Comparison of ENCODE assay signal across 8 cellular contexts in the genomic region with DNA sequence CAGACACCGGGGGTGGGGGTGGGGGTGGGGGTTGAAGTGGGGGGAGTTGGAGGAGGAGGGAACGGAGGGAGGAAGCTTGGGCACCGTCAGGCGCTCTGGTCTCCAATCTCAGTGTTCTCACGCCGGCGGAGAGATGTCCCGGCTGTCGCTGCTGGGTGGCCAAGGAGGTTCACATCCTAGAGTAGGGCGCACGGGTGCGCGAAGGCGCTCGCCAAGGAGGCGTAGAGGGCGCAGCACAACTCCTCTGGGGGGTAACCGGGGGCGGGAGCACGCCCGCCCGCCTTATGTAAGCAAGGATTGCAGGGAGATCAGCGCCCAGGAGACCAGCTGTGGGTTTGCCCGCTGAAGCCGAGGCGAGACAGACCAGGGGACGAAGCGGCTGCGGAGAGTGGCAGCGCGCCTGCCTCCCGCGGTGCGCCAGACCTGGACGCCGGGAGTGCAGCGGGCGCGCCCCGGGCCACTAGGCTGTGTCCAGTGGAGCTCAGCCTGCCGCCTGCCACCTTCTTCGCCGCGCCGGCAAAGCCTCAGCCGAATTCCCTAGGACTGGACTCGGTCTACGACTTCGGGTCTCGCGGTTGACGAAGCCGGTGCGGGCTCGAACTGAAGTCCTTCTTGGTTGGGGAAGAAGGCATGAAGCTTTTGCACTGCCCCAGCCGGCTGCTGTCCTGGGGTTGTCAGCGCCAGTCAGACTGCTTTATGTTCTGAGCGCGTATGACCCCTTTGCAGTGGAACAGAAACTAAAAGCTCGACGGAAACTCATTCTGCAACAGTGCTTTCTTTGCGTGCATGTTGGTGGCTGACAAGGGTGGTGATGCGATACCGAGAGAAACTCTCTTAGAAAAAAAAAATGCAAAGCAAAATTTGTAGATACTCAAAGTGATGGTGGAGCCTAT. TPM values are rescaled to one million over a fixed set of nuclear protein-coding genes. Genes with fewer than 3 reads are reported as not detected.
DNase-seq lines count a peak whose midpoint lies in the region; ATAC-seq and TF ChIP-seq lines count a peak whose summit lies in the region.

No MANE protein-coding gene starts in this region.

- DNase-seq in AG04449 (ENCODE audit: low read depth, low spot score) (no peak), SKM-1 (lab: John Stamatoyannopoulos, UW; ENCODE audit: unreplicated experiment) (peak; percentile 11), endodermal cell (peak; percentile 86), thyroid gland (peak; percentile 84 to 87), DMS79 (lab: John Stamatoyannopoulos, UW) (no peak)

- H3K36me3 ChIP-seq in endodermal cell (ENCODE audit: control insufficient read depth, insufficient read depth, low read length) (no peaks in the 10 kb centered on the region), mesodermal cell (ENCODE audit: control insufficient read depth, insufficient read depth, low read length) (no peaks in the 10 kb centered on the region), thyroid gland (no peaks in the 10 kb centered on the region)

- H3K27ac Mint-ChIP-seq in endodermal cell, result peak overlapping the region; percentile 58

- H3K36me3 Mint-ChIP-seq in endodermal cell (ENCODE audit: low read depth), result no peaks in the 10 kb centered on the region

- peak in 1 of 2 donors; percentile 40 for TF ChIP-seq POLR2A in thyroid gland (IDR thresholded peaks at IDR 0.05)

- TF ChIP-seq CTCF in AG04449 (IDR thresholded peaks at IDR 0.05; ENCODE audit: insufficient read depth, low read length, missing control alignments), result no peak
- no peak for TF ChIP-seq CTCF in endodermal cell (conservative IDR thresholded peaks at IDR 0.05)
- no peak for TF ChIP-seq CTCF in thyroid gland (IDR thresholded peaks at IDR 0.05)

- peaks cover 38% of the 10 kb centered on the region for H3K27me3 ChIP-seq in endodermal cell (ENCODE audit: control insufficient read depth, insufficient read depth, low read length, poor library complexity, severe bottlenecking)
- no peaks in the 10 kb centered on the region for H3K27me3 ChIP-seq in thyroid gland

- peak overlapping the region; percentile 88 for H3K27ac ChIP-seq in endodermal cell (ENCODE audit: low read depth, low read length)
- H3K27ac ChIP-seq in mesodermal cell (ENCODE audit: low read depth, low read length, severe bottlenecking), result peak overlapping the region; percentile 82
- peak overlapping the region; percentile 89 to 99 (median 96) for H3K27ac ChIP-seq in thyroid gland

- peaks cover 3% of the 10 kb centered on the region for H3K4me1 ChIP-seq in endodermal cell (ENCODE audit: control insufficient read depth, insufficient read depth, low read length)
- H3K4me1 ChIP-seq in mesodermal cell (ENCODE audit: control insufficient read depth, insufficient read depth, low read length, poor library complexity, severe bottlenecking), result no peaks in the 10 kb centered on the region
- peaks cover under 1 to 11% of the 10 kb centered on the region in 2 donors for H3K4me1 ChIP-seq in thyroid gland

- H3K9me3 ChIP-seq in endodermal cell (ENCODE audit: control insufficient read depth, low read length) (no peaks in the 10 kb centered on the region), mesodermal cell (ENCODE audit: control insufficient read depth, low read length) (no peaks in the 10 kb centered on the region), thyroid gland (no peaks in the 10 kb centered on the region)

- H3K9ac ChIP-seq in endodermal cell (ENCODE audit: extremely low read depth, low read length, poor library complexity, severe bottlenecking), result peak overlapping the region; percentile 47

- CTCF ChIA-PET in AG04449 (lab: Yijun Ruan, JAX), result no interaction called here

- no peaks in the 10 kb centered on the region for H3K9me3 Mint-ChIP-seq in endodermal cell

- H3K4me3 Mint-ChIP-seq in endodermal cell, result peak overlapping the region; percentile 80

- peaks cover 64% of the 10 kb centered on the region for H3K27me3 Mint-ChIP-seq in endodermal cell (ENCODE audit: insufficient read depth)

- WGBS in endodermal cell (ENCODE audit: insufficient coverage in 1 of 2, insufficient read length in 1 of 2), 2 experiments, result 1 to 2% methylated on average over 27 to 64 of the region's 64 CpGs
- 0 to 2% methylated on average over 60 to 61 of the region's 64 CpGs for WGBS in mesodermal cell (ENCODE audit: insufficient coverage in 2 of 2), 2 experiments
- WGBS in thyroid gland, 2 donors, result 0% methylated on average over 52 to 59 of the region's 64 CpGs

- POLR2A ChIA-PET in AG04449 (lab: Yijun Ruan, JAX), result no interaction called here

- ATAC-seq in GM18517 (IDR thresholded peaks at IDR 0.05; ENCODE audit: unreplicated experiment) (peak; percentile 97), HG02981 (IDR thresholded peaks at IDR 0.05; ENCODE audit: unreplicated experiment) (peak; percentile 96)

- H3K4me3 ChIP-seq in AG04449 (ENCODE audit: low read depth, low read length) (peak overlapping the region; percentile 44), endodermal cell (ENCODE audit: low read length) (peak overlapping the region; percentile 86), mesodermal cell (ENCODE audit: extremely low read depth, insufficient read depth, low read length, poor library complexity, severe bottlenecking) (peak overlapping the region; percentile 74), thyroid gland (replicated peaks in 1 of 3) (peak overlapping the region; percentile 55 to 90 (median 81))

- peaks cover 32% of the 10 kb centered on the region for H3K4me1 Mint-ChIP-seq in endodermal cell

- intact Hi-C loops in thyroid gland (cut with DNase I), result no loop called here

RNA-seq across cellular contexts. Expression of a gene that starts 0.7 kb away (rescaled TPM):
- total RNA-seq in endodermal cell (1 to 10 TPM; 2.0 to 7.2 TPM), thyroid gland (10 to 100 TPM; 27.1 to 72.0 (median 59.0) TPM)
- 39.1 TPM for polyA plus RNA-seq in endodermal cell (2013, experiment 1 of 2)
- polyA plus RNA-seq in endodermal cell (2013, experiment 2 of 2), result 36.4 TPM
- 41.3 TPM for polyA plus RNA-seq in mesodermal cell (2013, experiment 1 of 2)
- 31.8 TPM for polyA plus RNA-seq in mesodermal cell (2013, experiment 2 of 2)

Comparison
In these comparisons a context has a peak if more than half of its experiments do, and no peak if none do; other contexts are left out.
1. DNase-seq: peak in SKM-1 (single experiment), endodermal cell (single experiment) and thyroid gland (2 of 2); none in AG04449 (single experiment) and DMS79 (single experiment).
2. Peak in every context shown above with its lines, with median percentiles within 50 percentile points of each other: H3K4me3 ChIP-seq and H3K27ac ChIP-seq.